In genomic region chr10:9685596-9685995, GRCh38 we compare ENCODE assay signal across 3 cellular contexts.
TF ChIP-seq lines count a peak whose summit lies in the region.

No MANE protein-coding gene starts in this region.

TF ChIP-seq in HepG2, 621 proteins besides CTCF, POLR2A, EP300 and RAD21:
- TF ChIP-seq MAFK (conservative IDR thresholded peaks at IDR 0.05 in 1 of 2, IDR thresholded peaks at IDR 0.05 in 1 of 2; ENCODE audit: low read length in 2 of 2) (peak; percentile 82 to 92), NR2F2 (IDR thresholded peaks at IDR 0.05; ENCODE audit: borderline replicate concordance, low read depth) (no peak), MAFF (IDR thresholded peaks at IDR 0.05; ENCODE audit: low read depth, low read length) (peak; percentile 87), HOXA5 (CRISPR knock-in tag; IDR thresholded peaks at IDR 0.05) (no peak), GRHL1 (CRISPR knock-in tag; conservative IDR thresholded peaks at IDR 0.05) (no peak), ZSCAN12 (CRISPR knock-in tag; IDR thresholded peaks at IDR 0.05) (no peak), ARID5B (CRISPR knock-in tag; IDR thresholded peaks at IDR 0.05) (no peak)

TF ChIP-seq in K562, 482 proteins besides CTCF, POLR2A, EP300 and RAD21:
- TF ChIP-seq RBM17 (IDR thresholded peaks at IDR 0.05; ENCODE audit: borderline replicate concordance, low read depth, low read length) (no peak), ZNF511 (CRISPR knock-in tag; IDR thresholded peaks at IDR 0.05) (no peak), KAT7 (CRISPR knock-in tag; IDR thresholded peaks at IDR 0.05; ENCODE audit: borderline replicate concordance) (no peak), C11orf30 (IDR thresholded peaks at IDR 0.05; ENCODE audit: low read depth) (peak; percentile 58; the same call in 1 of the 2 replicates), ZNF277 (CRISPR knock-in tag; IDR thresholded peaks at IDR 0.05; ENCODE audit: borderline replicate concordance) (no peak), MAFF (IDR thresholded peaks at IDR 0.05; ENCODE audit: low read length) (peak; percentile 68), XRCC3 (IDR thresholded peaks at IDR 0.05) (no peak), SMARCC2 (IDR thresholded peaks at IDR 0.05; ENCODE audit: low read depth) (no peak), GATA2 (CRISPR knock-in tag; IDR thresholded peaks at IDR 0.05) (no peak), SIRT6 (IDR thresholded peaks at IDR 0.05; ENCODE audit: low read depth, low read length) (no peak), TFAP4 (CRISPR knock-in tag; IDR thresholded peaks at IDR 0.05; ENCODE audit: borderline replicate concordance) (no peak), ZNF316 (IDR thresholded peaks at IDR 0.05) (peak; percentile 82), ZHX1 (conservative IDR thresholded peaks at IDR 0.05; ENCODE audit: low read length) (no peak), ZNF551 (CRISPR knock-in tag; IDR thresholded peaks at IDR 0.05) (no peak), RFX7 (CRISPR knock-in tag; IDR thresholded peaks at IDR 0.05) (no peak), MAFK (IDR thresholded peaks at IDR 0.05; ENCODE audit: low read length) (peak; percentile 74), NFE2 (IDR thresholded peaks at IDR 0.05; ENCODE audit: low read depth) (no peak), MAFG (tag; conservative IDR thresholded peaks at IDR 0.05) (peak; percentile 59), TSC22D4 (tag; IDR thresholded peaks at IDR 0.05) (no peak), CTBP1 (IDR thresholded peaks at IDR 0.05; ENCODE audit: borderline replicate concordance) (no peak), TCF15 (CRISPR knock-in tag; IDR thresholded peaks at IDR 0.05) (no peak)

TF ChIP-seq in H1, 55 proteins besides CTCF, POLR2A, EP300 and RAD21:
- TF ChIP-seq HDAC2 (IDR thresholded peaks at IDR 0.05; ENCODE audit: borderline replicate concordance in 1 of 2, low read depth in 2 of 2, low read length in 2 of 2) (no peak), HDAC6 (IDR thresholded peaks at IDR 0.05; ENCODE audit: low read depth, low read length) (no peak), YY1 (IDR thresholded peaks at IDR 0.05; ENCODE audit: low read depth, low read length) (no peak), MAFK (IDR thresholded peaks at IDR 0.05; ENCODE audit: low read depth, low read length) (peak; percentile 22; the same call in 1 of the 2 replicates), RXRA (IDR thresholded peaks at IDR 0.05; ENCODE audit: insufficient read depth, low read depth, low read length) (no peak), EZH2 (IDR thresholded peaks at IDR 0.05; ENCODE audit: low read depth, low read length, severe bottlenecking) (no peak), SP4 (IDR thresholded peaks at IDR 0.05; ENCODE audit: low read length) (no peak), TAF7 (optimal IDR thresholded peaks at IDR 0.05; ENCODE audit: borderline replicate concordance, low read depth, low read length) (no peak)
